ENCODE assay signal across 8 cellular contexts in genomic region chr12:12349711-12350665, GRCh38. TPM values are rescaled to one million over a fixed set of nuclear protein-coding genes. Genes with fewer than 3 reads are reported as not detected.
DNase-seq lines count a peak whose midpoint lies in the region; ATAC-seq, FAIRE-seq and TF ChIP-seq lines count a peak whose summit lies in the region.

Gene MANSC1, minus strand, starts transcription at chr12:12350242. Its CDS starts 6,928 bp downstream, at chr12:12343314.

- H3K36me3 Mint-ChIP-seq in IgD-negative memory B cell, result peaks cover 4% of the 10 kb centered on the region

- ATAC-seq in heart left ventricle, result peak; percentile 61 to 92 (median 90)
- ATAC-seq in pancreas, result peak; percentile 88 to 93 (median 92)
- ATAC-seq in GM21786 (IDR thresholded peaks at IDR 0.05; ENCODE audit: unreplicated experiment), result no peak

- intact Hi-C loops in adrenal gland (cut with DNase I) (no loop called here), heart left ventricle (cut with DNase I) (no loop called here), pancreas (cut with DNase I) (no loop called here), vagina (cut with DNase I) (no loop called here)

- H3K36me3 ChIP-seq in adrenal gland (replicated peaks in 1 of 2), result no peaks in the 10 kb centered on the region
- no peaks in the 10 kb centered on the region for H3K36me3 ChIP-seq in heart left ventricle
- H3K36me3 ChIP-seq in pancreas, result no peaks in the 10 kb centered on the region
- no peaks in the 10 kb centered on the region for H3K36me3 ChIP-seq in vagina

- TF ChIP-seq POLR2A in adrenal gland (IDR thresholded peaks at IDR 0.05) (peak; percentile 57 to 67), heart left ventricle (IDR thresholded peaks at IDR 0.05) (peak in 1 of 2 donors; percentile 43), vagina (IDR thresholded peaks at IDR 0.05) (no peak)

- H3K27ac Mint-ChIP-seq in IgD-negative memory B cell, result peak within 1 kb of the TSS in 1 of 3 donors; percentile 2

- H3K27ac ChIP-seq in adrenal gland (peak within 1 kb of the TSS in 3 of 5 donors; percentile 45 to 75 (median 72)), heart left ventricle (peak within 1 kb of the TSS; percentile 34 to 86 (median 71)), pancreas (peak within 1 kb of the TSS; percentile 56 to 81 (median 74)), vagina (peak within 1 kb of the TSS; percentile 82)

- 0 to 2% (median 1%) methylated on average over 14 to 68 of the region's 68 CpGs for WGBS in adrenal gland, 4 donors
- WGBS in heart left ventricle, 4 donors, result 1 to 2% (median 1%) methylated on average over 19 to 68 of the region's 68 CpGs
- 0 to 1% methylated on average over 66 to 68 of the region's 68 CpGs for WGBS in pancreas, 2 donors

- H3K4me3 Mint-ChIP-seq in IgD-negative memory B cell, result peak within 1 kb of the TSS; percentile 72 to 81 (median 78)

- peaks cover 1 to 15% (median 6%) of the 10 kb centered on the region in 3 donors for H3K4me1 Mint-ChIP-seq in IgD-negative memory B cell

- H3K4me1 ChIP-seq in adrenal gland (replicated peaks in 1 of 2), result peaks cover 0 to 12% of the 10 kb centered on the region in 2 donors
- peaks cover 0 to 20% (median 5%) of the 10 kb centered on the region in 12 donors for H3K4me1 ChIP-seq in heart left ventricle
- peaks cover 0 to 9% (median 0%) of the 10 kb centered on the region in 3 donors for H3K4me1 ChIP-seq in pancreas
- H3K4me1 ChIP-seq in vagina, result peaks cover 18% of the 10 kb centered on the region

- peaks cover 0 to 5% (median 2%) of the 10 kb centered on the region in 3 donors for H3K9me3 Mint-ChIP-seq in IgD-negative memory B cell

- no peak for FAIRE-seq in pancreas (lab: Jason Lieb, UNC)

- H3K27me3 Mint-ChIP-seq in IgD-negative memory B cell, result peaks cover 2% of the 10 kb centered on the region

- TF ChIP-seq CTCF in adrenal gland (IDR thresholded peaks at IDR 0.05) (peak in 5 of 6 experiments; percentile 32 to 56 (median 42)), heart left ventricle (IDR thresholded peaks at IDR 0.05) (peak in 11 of 12 donors; percentile 8 to 48 (median 39)), pancreas (IDR thresholded peaks at IDR 0.05) (peak in 3 of 4 donors; percentile 36 to 48 (median 36)), vagina (IDR thresholded peaks at IDR 0.05) (peak in 1 of 3 experiments; percentile 5)

- H3K27me3 ChIP-seq in adrenal gland, result no peaks in the 10 kb centered on the region
- H3K27me3 ChIP-seq in heart left ventricle, result no peaks in the 10 kb centered on the region
- no peaks in the 10 kb centered on the region for H3K27me3 ChIP-seq in pancreas
- H3K27me3 ChIP-seq in vagina, result no peaks in the 10 kb centered on the region

- peak within 1 kb of the TSS in 3 of 4 donors; percentile 27 to 69 (median 65) for H3K4me3 ChIP-seq in adrenal gland
- H3K4me3 ChIP-seq in heart left ventricle, result peak within 1 kb of the TSS; percentile 48 to 91 (median 72)
- H3K4me3 ChIP-seq in pancreas, result peak within 1 kb of the TSS; percentile 45 to 82 (median 67)
- peak within 1 kb of the TSS; percentile 79 to 93 for H3K4me3 ChIP-seq in vagina

- DNase-seq in DMS153 treated with DMSO at 0.1 percent for 48 hours (lab: John Stamatoyannopoulos, UW; ENCODE audit: unreplicated experiment), result peak; percentile 41
- peak; percentile 85 for DNase-seq in SK-N-DZ (ENCODE audit: low spot score)
- peak; percentile 60 to 81 (median 72) for DNase-seq in adrenal gland
- peak; percentile 76 to 88 (median 78) for DNase-seq in heart left ventricle
- DNase-seq in pancreas, result peak; percentile 71 to 90 (median 77)
- no peak for DNase-seq in vagina (ENCODE audit: extremely low spot score in 2 of 2)

- H3K9me3 ChIP-seq in adrenal gland (replicated peaks in 1 of 3) (no peaks in the 10 kb centered on the region), heart left ventricle (no peaks in the 10 kb centered on the region), pancreas (no peaks in the 10 kb centered on the region), vagina (no peaks in the 10 kb centered on the region)

RNA-seq across cellular contexts. Expression of gene MANSC1, which starts in this region (rescaled TPM):
- 0.23 TPM for polyA plus RNA-seq in IgD-negative memory B cell
- 7.1 and 8.1 TPM in 2 replicates for polyA plus RNA-seq in SK-N-DZ (2014; cell fraction: cytosol; rRNA removed)
- polyA plus RNA-seq in SK-N-DZ (2014; cell fraction: nucleus; rRNA removed), result 2.5 and 3.2 TPM in 2 replicates
- total RNA-seq in adrenal gland, result 10 to 100 TPM in 7 of 8 donors, 1 to 10 TPM in 1; 6.3 to 25.3 (median 17.4) TPM
- 10 to 100 TPM in 1 of 3 donors, 1 to 10 TPM in 2; 3.9 to 24.3 (median 8.1) TPM for polyA plus RNA-seq in adrenal gland
- total RNA-seq in heart left ventricle, result 10 to 100 TPM in 5 of 9 donors, 1 to 10 TPM in 4; 8.1 to 23.1 (median 11.3) TPM
- 10 to 100 TPM in 1 of 2 donors, 1 to 10 TPM in 1; 4.5 to 11.1 TPM for polyA plus RNA-seq in heart left ventricle
- total RNA-seq in pancreas, result 10 to 100 TPM; 15.7 to 21.6 (median 18.0) TPM
- polyA plus RNA-seq in pancreas, result 10 to 100 TPM in 1 of 2 donors, 1 to 10 TPM in 1; 7.0 to 13.7 TPM
- total RNA-seq in vagina, result 16.2 TPM

Comparison
In these comparisons a context has a peak if more than half of its experiments do, and no peak if none do; other contexts are left out.
1. DNase-seq: peak in DMS153 treated with DMSO at 0.1 percent for 48 hours (single experiment), SK-N-DZ (single experiment), adrenal gland (7 of 7), heart left ventricle (5 of 5) and pancreas (6 of 6); none in vagina (0 of 2).
2. POLR2A ChIP-seq: peak in adrenal gland (2 of 2); none in vagina (0 of 2).
3. Peak in every context shown above with its lines, with median percentiles within 50 percentile points of each other: H3K27ac ChIP-seq and H3K4me3 ChIP-seq.